ENCODE assay signal across 22 cellular contexts in the genomic region with DNA sequence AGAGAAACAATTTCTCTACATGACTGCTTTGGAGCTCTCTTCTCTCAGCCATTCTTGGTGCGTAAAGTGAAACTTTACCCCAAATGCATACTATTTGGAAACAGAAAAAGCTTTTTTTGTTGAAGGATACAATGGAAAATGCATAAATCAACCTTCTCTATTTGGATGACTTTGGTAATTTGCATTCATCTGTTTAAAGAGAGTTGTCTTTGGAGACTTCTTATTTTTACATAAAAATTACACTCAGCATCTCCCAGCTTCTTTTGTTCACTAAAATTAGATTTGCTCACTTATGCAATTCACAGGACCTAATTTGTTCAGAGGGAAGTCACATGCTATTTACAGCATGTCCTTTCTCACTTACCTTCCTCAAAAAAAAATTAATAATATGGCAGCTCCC.
A peak's percentile ranks its signal among the peaks of the same experiment; 100 is the strongest.
DNase-seq lines count a peak whose midpoint lies in the region; ATAC-seq lines count a peak whose summit lies in the region.
"Had no signal": no experiment of that assay in that cellular context is flagged by ENCODE, and none has a peak within 500 bp of the region (broad histone marks: within the 10 kb centered on the region; RNA-seq: fewer than 3 reads in every experiment).

No MANE protein-coding gene starts in this region.

- no peaks in the 10 kb centered on the region for H3K79me1 ChIP-seq in neuronal stem cell (ENCODE audit: low read depth, low read length)

- no peak for ATAC-seq in activated naive CD4-positive, alpha-beta T cell treated with anti-CD3 and anti-CD28 coated beads, Interleukin-2, amount 50 U/mL, for 72 hours
- no peak for ATAC-seq in HG02884 (IDR thresholded peaks at IDR 0.05; ENCODE audit: unreplicated experiment)
- ATAC-seq: GM12878 had no signal

- H2BK120ac ChIP-seq in neuronal stem cell (ENCODE audit: low read depth, low read length): no peak overlapping the region

- no CpG with 5 or more reads among the region's 1 CpG for WGBS in neuronal stem cell (ENCODE audit: extremely low coverage in 2 of 2, insufficient read length in 2 of 2, insufficient replicate concordance in 1 of 2), 2 donors

- no peak overlapping the region for H2BK12ac ChIP-seq in neuronal stem cell (ENCODE audit: low read length)

- H2BK5ac ChIP-seq in neuronal stem cell (ENCODE audit: low read length): no peak overlapping the region

- no peak overlapping the region for H3K23ac ChIP-seq in neuronal stem cell (ENCODE audit: low read depth, low read length, poor library complexity)

- H4K91ac ChIP-seq in neuronal stem cell (ENCODE audit: low read depth, low read length, poor library complexity): no peak overlapping the region

- no peaks in the 10 kb centered on the region for H3K36me3 ChIP-seq in neuronal stem cell (replicated peaks in 1 of 2; ENCODE audit: control insufficient read depth in 2 of 2, insufficient read depth in 2 of 2, low read length in 2 of 2)
- H3K36me3 ChIP-seq: BE2C, BLaER1 had no signal

- H3K4me3 ChIP-seq in neuronal stem cell (ENCODE audit: low read length in 2 of 2): no peak overlapping the region
- H3K4me3 ChIP-seq: BLaER1, GM12878 had no signal

- H3K9ac ChIP-seq in neuronal stem cell (ENCODE audit: low read depth, low read length, poor library complexity): no peak overlapping the region
- H3K9ac ChIP-seq: BLaER1 had no signal

- no peaks in the 10 kb centered on the region for H3K27me3 ChIP-seq in neuronal stem cell (ENCODE audit: control insufficient read depth in 3 of 3, insufficient read depth in 3 of 3, low read depth in 1 of 3, low read length in 3 of 3)
- H3K27me3 ChIP-seq: BE2C, BLaER1 had no signal

- no peak overlapping the region for H2BK15ac ChIP-seq in neuronal stem cell (ENCODE audit: low read length)

- H3K9me3 Mint-ChIP-seq in activated naive CD4-positive, alpha-beta T cell treated with anti-CD3 and anti-CD28 coated beads, Interleukin-2, amount 50 U/mL, for 72 hours: peaks cover 7 to 8% of the 10 kb centered on the region in 2 donors

- no peak overlapping the region for H4K8ac ChIP-seq in neuronal stem cell (ENCODE audit: low read depth, low read length)

- no peak overlapping the region for H3K27ac ChIP-seq in neuronal stem cell (replicated peaks; ENCODE audit: low read length)
- H3K27ac ChIP-seq: BLaER1 had no signal

- no peak overlapping the region for H3K27ac Mint-ChIP-seq in activated naive CD4-positive, alpha-beta T cell treated with anti-CD3 and anti-CD28 coated beads, Interleukin-2, amount 50 U/mL, for 72 hours
- H3K27ac Mint-ChIP-seq: CD14-positive monocyte; CD4-positive, alpha-beta memory T cell; CD4-positive, CD25-positive, alpha-beta regulatory T cell had no signal

- peak overlapping the region; percentile 26 for H2AFZ ChIP-seq in neuronal stem cell (ENCODE audit: low read length)

- DNase-seq in inferior parietal cortex (ENCODE audit: extremely low spot score) (peak; percentile 9), neuronal stem cell (ENCODE audit: low spot score) (no peak), head of caudate nucleus (no peak)
- DNase-seq in activated naive CD4-positive, alpha-beta T cell treated with anti-CD3 and anti-CD28 coated beads, Interleukin-2, amount 50 U/mL, for 72 hours (ENCODE audit: low spot score in 2 of 2): no peak
- DNase-seq: 8988T; BE2C; C1 segment of cervical spinal cord; CD4-positive, alpha-beta memory T cell; CD4-positive, CD25-positive, alpha-beta regulatory T cell; CD8-positive, alpha-beta memory T cell; COR-L47; DMS 273 treated with DMSO at 0.1 percent for 48 hours; DMS153; DMS53; DMS79; DND-41; EL; GDM1 had no signal

- H3K36me3 Mint-ChIP-seq in activated naive CD4-positive, alpha-beta T cell treated with anti-CD3 and anti-CD28 coated beads, Interleukin-2, amount 50 U/mL, for 72 hours: no peaks in the 10 kb centered on the region
- H3K36me3 Mint-ChIP-seq: CD14-positive monocyte; CD4-positive, alpha-beta memory T cell; CD4-positive, CD25-positive, alpha-beta regulatory T cell; CD8-positive, alpha-beta memory T cell had no signal

- no peak overlapping the region for H3K14ac ChIP-seq in neuronal stem cell (ENCODE audit: low read length)

- H3K18ac ChIP-seq in neuronal stem cell (ENCODE audit: low read length): no peak overlapping the region

- no peak overlapping the region for H2AK5ac ChIP-seq in neuronal stem cell (ENCODE audit: low read depth, low read length)

- H3K9me3 ChIP-seq in neuronal stem cell (replicated peaks in 1 of 2; ENCODE audit: control insufficient read depth in 2 of 2, insufficient read depth in 1 of 2, low read depth in 1 of 2, low read length in 2 of 2): no peaks in the 10 kb centered on the region
- H3K9me3 ChIP-seq: BE2C, BLaER1 had no signal

- H3K4me2 ChIP-seq in neuronal stem cell (ENCODE audit: insufficient read depth, low read length, poor library complexity, severe bottlenecking): no peak overlapping the region
- H3K4me2 ChIP-seq: BLaER1 had no signal

- intact Hi-C loops in head of caudate nucleus (cut with DNase I): no loop called here

- no peaks in the 10 kb centered on the region for H3K4me1 ChIP-seq in neuronal stem cell (ENCODE audit: control insufficient read depth in 2 of 2, insufficient read depth in 1 of 2, low read depth in 1 of 2, low read length in 2 of 2)
- H3K4me1 ChIP-seq: BE2C, BLaER1 had no signal

- no peak overlapping the region for H3K4ac ChIP-seq in neuronal stem cell (ENCODE audit: low read length)
